Comparison of ENCODE assay signal across 11 cellular contexts in the genomic region with DNA sequence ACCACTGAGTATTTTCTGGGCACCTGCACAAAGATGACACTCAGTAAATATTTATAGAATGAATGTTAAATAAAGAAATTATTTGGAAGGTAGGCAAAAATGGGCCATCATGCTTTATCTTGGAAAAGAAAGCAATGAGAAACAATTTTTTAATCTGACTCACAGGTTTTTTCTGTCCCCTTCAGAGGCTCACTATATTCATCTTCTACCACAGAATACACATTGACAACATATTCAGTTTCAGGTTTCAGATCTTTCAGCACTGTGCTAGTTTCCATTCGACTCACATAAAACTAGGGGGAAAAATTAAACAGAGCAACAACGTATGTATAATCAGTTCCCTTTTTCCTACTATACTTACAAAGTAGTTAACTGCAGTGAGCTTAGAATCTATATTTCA. TPM values are rescaled to one million over a fixed set of nuclear protein-coding genes. Genes with fewer than 3 reads are reported as not detected.
A peak's percentile ranks its signal among the peaks of the same experiment; 100 is the strongest.
DNase-seq lines count a peak whose midpoint lies in the region; ATAC-seq and TF ChIP-seq lines count a peak whose summit lies in the region.
"Had no signal": no experiment of that assay in that cellular context is flagged by ENCODE, and none has a peak within 500 bp of the region (broad histone marks: within the 10 kb centered on the region; RNA-seq: fewer than 3 reads in every experiment).

No MANE protein-coding gene starts in this region.

- peaks cover 1% of the 10 kb centered on the region for H3K4me1 Mint-ChIP-seq in activated CD4-positive, alpha-beta T cell treated with anti-CD3 and anti-CD28 coated beads for 36 hours
- no peaks in the 10 kb centered on the region for H3K4me1 Mint-ChIP-seq in stimulated activated effector memory CD8-positive, alpha-beta T cell treated with anti-CD3 and anti-CD28 coated beads, Interleukin-12 subunit alpha, Interleukin-12 subunit beta, amount 100 ng/mL, for 72 hours
- H3K4me1 Mint-ChIP-seq in WTC11: no peaks in the 10 kb centered on the region

- peaks cover 94% of the 10 kb centered on the region for H3F3A ChIP-seq in GM23248 (ENCODE audit: insufficient read depth)

- H3K27ac ChIP-seq in GM23248: peak overlapping the region; percentile 35; the same call in 1 of the 2 replicates

- ATAC-seq in activated CD4-positive, alpha-beta T cell treated with anti-CD3 and anti-CD28 coated beads for 36 hours: peak; percentile 84
- ATAC-seq in HG03378 (IDR thresholded peaks at IDR 0.05; ENCODE audit: unreplicated experiment): peak; percentile 98
- peak; percentile 75 for ATAC-seq in stimulated activated effector memory CD8-positive, alpha-beta T cell treated with anti-CD3 and anti-CD28 coated beads, Interleukin-12 subunit alpha, Interleukin-12 subunit beta, amount 100 ng/mL, for 72 hours
- ATAC-seq in WTC11: no peak
- ATAC-seq: K562 had no signal

- no peak overlapping the region for H3K9ac ChIP-seq in GM23248

- peaks cover 25% of the 10 kb centered on the region for H3K27me3 Mint-ChIP-seq in activated CD4-positive, alpha-beta T cell treated with anti-CD3 and anti-CD28 coated beads for 36 hours
- H3K27me3 Mint-ChIP-seq in WTC11 (ENCODE audit: low read depth): no peaks in the 10 kb centered on the region

- no peak overlapping the region for H3K27ac Mint-ChIP-seq in activated CD4-positive, alpha-beta T cell treated with anti-CD3 and anti-CD28 coated beads for 36 hours
- no peak overlapping the region for H3K27ac Mint-ChIP-seq in stimulated activated effector memory CD8-positive, alpha-beta T cell treated with anti-CD3 and anti-CD28 coated beads, Interleukin-12 subunit alpha, Interleukin-12 subunit beta, amount 100 ng/mL, for 72 hours
- H3K27ac Mint-ChIP-seq in WTC11: no peak overlapping the region

- peak overlapping the region; percentile 12 for H3K4me2 ChIP-seq in GM23248 (ENCODE audit: unreplicated experiment)

- H3K4me3 Mint-ChIP-seq in activated CD4-positive, alpha-beta T cell treated with anti-CD3 and anti-CD28 coated beads for 36 hours: no peak overlapping the region
- no peak overlapping the region for H3K4me3 Mint-ChIP-seq in stimulated activated effector memory CD8-positive, alpha-beta T cell treated with anti-CD3 and anti-CD28 coated beads, Interleukin-12 subunit alpha, Interleukin-12 subunit beta, amount 100 ng/mL, for 72 hours
- no peak overlapping the region for H3K4me3 Mint-ChIP-seq in WTC11

- no peak for DNase-seq in activated CD4-positive, alpha-beta T cell treated with anti-CD3 and anti-CD28 coated beads for 36 hours
- no peak for DNase-seq in activated CD4-positive, alpha-beta T cell treated with anti-CD3 and anti-CD28 coated beads, Interleukin-2, amount 50 U/mL, for 48 hours
- DNase-seq in GM23248 (peak; percentile 60), BE2C (no peak), A172 (ENCODE audit: low spot score) (no peak), WTC11 (ENCODE audit: low spot score) (no peak)
- no peak for DNase-seq in stimulated activated effector memory CD8-positive, alpha-beta T cell treated with anti-CD3 and anti-CD28 coated beads, Interleukin-12 subunit alpha, Interleukin-12 subunit beta, amount 100 ng/mL, for 72 hours (ENCODE audit: low spot score in 2 of 2)
- DNase-seq: activated naive CD4-positive, alpha-beta T cell; NCI-H774 had no signal

- H3K4me3 ChIP-seq in GM23248 (no peak overlapping the region), BE2C (ENCODE audit: low read depth, low read length) (no peak overlapping the region)
- H3K4me3 ChIP-seq: K562 had no signal

- TF ChIP-seq CTCF in BE2C (IDR thresholded peaks at IDR 0.05; ENCODE audit: low read depth, low read length): no peak
- no peak for TF ChIP-seq CTCF in WTC11 (IDR thresholded peaks at IDR 0.05)

- POLR2A ChIA-PET in activated CD4-positive, alpha-beta T cell treated with anti-CD3 and anti-CD28 coated beads for 36 hours (lab: Charles Lee): no interaction called here
- POLR2A ChIA-PET in WTC11 (lab: Charles Lee): no interaction called here

- no peaks in the 10 kb centered on the region for H3K9me3 Mint-ChIP-seq in activated CD4-positive, alpha-beta T cell treated with anti-CD3 and anti-CD28 coated beads for 36 hours (ENCODE audit: low read depth)
- no peaks in the 10 kb centered on the region for H3K9me3 Mint-ChIP-seq in stimulated activated effector memory CD8-positive, alpha-beta T cell treated with anti-CD3 and anti-CD28 coated beads, Interleukin-12 subunit alpha, Interleukin-12 subunit beta, amount 100 ng/mL, for 72 hours
- H3K9me3 Mint-ChIP-seq in WTC11: no peaks in the 10 kb centered on the region

- H3K36me3 ChIP-seq in GM23248 (ENCODE audit: low read depth): peaks cover 93% of the 10 kb centered on the region
- H3K36me3 ChIP-seq in BE2C: no peaks in the 10 kb centered on the region

- CTCF ChIA-PET in activated CD4-positive, alpha-beta T cell treated with anti-CD3 and anti-CD28 coated beads for 36 hours (lab: Charles Lee): interaction anchor here (1.9 kb wide), 1 partner anchor 32 kb away, joined by 5 read pairs; no protein-coding TSS in a partner anchor
- CTCF ChIA-PET in WTC11 (lab: Charles Lee): no interaction called here

- intact Hi-C loops in activated CD4-positive, alpha-beta T cell treated with anti-CD3 and anti-CD28 coated beads for 36 hours (cut with DNase I, micrococcal nuclease): no loop called here

- H4K20me1 ChIP-seq in GM23248 (ENCODE audit: insufficient read depth): no peaks in the 10 kb centered on the region

- H3K36me3 Mint-ChIP-seq in activated CD4-positive, alpha-beta T cell treated with anti-CD3 and anti-CD28 coated beads for 36 hours (ENCODE audit: low read depth): no peaks in the 10 kb centered on the region
- no peaks in the 10 kb centered on the region for H3K36me3 Mint-ChIP-seq in stimulated activated effector memory CD8-positive, alpha-beta T cell treated with anti-CD3 and anti-CD28 coated beads, Interleukin-12 subunit alpha, Interleukin-12 subunit beta, amount 100 ng/mL, for 72 hours
- no peaks in the 10 kb centered on the region for H3K36me3 Mint-ChIP-seq in WTC11

- 19 to 35% methylated on average over 2 of the region's 2 CpGs for WGBS in GM23248 (ENCODE audit: low coverage in 1 of 2, low lambda C conversion rate in 2 of 2, missing lambda C conversion rate in 2 of 2), 2 experiments

- no peak overlapping the region for H2AFZ ChIP-seq in GM23248

- in situ Hi-C loops in GM23248 (cut with MboI): no loop called here

- no peaks in the 10 kb centered on the region for H3K27me3 ChIP-seq in GM23248 (replicated peaks; ENCODE audit: insufficient read depth)
- H3K27me3 ChIP-seq in BE2C: no peaks in the 10 kb centered on the region

- peaks cover 17% of the 10 kb centered on the region for H3K79me2 ChIP-seq in GM23248 (ENCODE audit: insufficient read depth)

- H3K9me2 ChIP-seq in GM23248 (ENCODE audit: insufficient read depth): no peaks in the 10 kb centered on the region

- H3K4me1 ChIP-seq in GM23248 (ENCODE audit: insufficient read depth) (peaks cover 74% of the 10 kb centered on the region), BE2C (no peaks in the 10 kb centered on the region)

- H3K9me3 ChIP-seq in GM23248 (ENCODE audit: low read depth) (no peaks in the 10 kb centered on the region), BE2C (no peaks in the 10 kb centered on the region)

TF ChIP-seq in WTC11, 78 proteins besides CTCF, POLR2A, EP300 and RAD21:
- TF ChIP-seq JAZF1 (CRISPR knock-in tag; IDR thresholded peaks at IDR 0.05) (no peak), FOXP4 (CRISPR knock-in tag; IDR thresholded peaks at IDR 0.05) (no peak), E2F5 (CRISPR knock-in tag; IDR thresholded peaks at IDR 0.05) (no peak), PRRX2 (CRISPR knock-in tag; IDR thresholded peaks at IDR 0.05) (no peak), GABPB1 (CRISPR knock-in tag; IDR thresholded peaks at IDR 0.05) (no peak)
- TF ChIP-seq, protein P1, sequence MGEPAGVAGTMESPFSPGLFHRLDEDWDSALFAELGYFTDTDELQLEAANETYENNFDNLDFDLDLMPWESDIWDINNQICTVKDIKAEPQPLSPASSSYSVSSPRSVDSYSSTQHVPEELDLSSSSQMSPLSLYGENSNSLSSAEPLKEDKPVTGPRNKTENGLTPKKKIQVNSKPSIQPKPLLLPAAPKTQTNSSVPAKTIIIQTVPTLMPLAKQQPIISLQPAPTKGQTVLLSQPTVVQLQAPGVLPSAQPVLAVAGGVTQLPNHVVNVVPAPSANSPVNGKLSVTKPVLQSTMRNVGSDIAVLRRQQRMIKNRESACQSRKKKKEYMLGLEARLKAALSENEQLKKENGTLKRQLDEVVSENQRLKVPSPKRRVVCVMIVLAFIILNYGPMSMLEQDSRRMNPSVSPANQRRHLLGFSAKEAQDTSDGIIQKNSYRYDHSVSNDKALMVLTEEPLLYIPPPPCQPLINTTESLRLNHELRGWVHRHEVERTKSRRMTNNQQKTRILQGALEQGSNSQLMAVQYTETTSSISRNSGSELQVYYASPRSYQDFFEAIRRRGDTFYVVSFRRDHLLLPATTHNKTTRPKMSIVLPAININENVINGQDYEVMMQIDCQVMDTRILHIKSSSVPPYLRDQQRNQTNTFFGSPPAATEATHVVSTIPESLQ (CRISPR knock-in tag; IDR thresholded peaks at IDR 0.05): no peak

RNA-seq across cellular contexts. Expression of gene COL12A1, which starts 58.3 kb away (rescaled TPM):
- under 1 TPM; 0.02 TPM for total RNA-seq in activated CD4-positive, alpha-beta T cell treated with anti-CD3 and anti-CD28 coated beads for 36 hours
- 1,033 and 1,064 TPM in 2 replicates for total RNA-seq in GM23248 (2014; rRNA removed; shearing (Covaris generic))
- 232 and 253 TPM in 2 replicates for polyA plus RNA-seq in GM23248 (2016; fragmentation: Nextera tagmentation; extraction: Ambion mirVana)
- polyA plus RNA-seq in BE2C (2012; ENCODE audit: insufficient read depth, insufficient read length, low read depth): 0.39 TPM
- total RNA-seq in A172 (2014; rRNA removed; shearing (Covaris generic)): 9.0 and 11.1 TPM in 2 replicates
- total RNA-seq in WTC11 (2021): 1.1 to 1.4 TPM (median 1.2 TPM) in 3 replicates
- polyA plus RNA-seq: K562 had no signal

Comparison
In these comparisons a context has a peak if more than half of its experiments do, and no peak if none do; other contexts are left out.
1. RNA of gene COL12A1, which starts 58.3 kb away (total RNA-seq): 1,033 to 1,064 TPM in GM23248; 9.0 to 11.1 TPM in A172, 1.1 to 1.4 TPM in WTC11 and 0.02 TPM in activated CD4-positive, alpha-beta T cell treated with anti-CD3 and anti-CD28 coated beads for 36 hours; every median in the first group is over 10 times any median in the second.